ENCODE assay signal across 1 cellular context in the genomic region with DNA sequence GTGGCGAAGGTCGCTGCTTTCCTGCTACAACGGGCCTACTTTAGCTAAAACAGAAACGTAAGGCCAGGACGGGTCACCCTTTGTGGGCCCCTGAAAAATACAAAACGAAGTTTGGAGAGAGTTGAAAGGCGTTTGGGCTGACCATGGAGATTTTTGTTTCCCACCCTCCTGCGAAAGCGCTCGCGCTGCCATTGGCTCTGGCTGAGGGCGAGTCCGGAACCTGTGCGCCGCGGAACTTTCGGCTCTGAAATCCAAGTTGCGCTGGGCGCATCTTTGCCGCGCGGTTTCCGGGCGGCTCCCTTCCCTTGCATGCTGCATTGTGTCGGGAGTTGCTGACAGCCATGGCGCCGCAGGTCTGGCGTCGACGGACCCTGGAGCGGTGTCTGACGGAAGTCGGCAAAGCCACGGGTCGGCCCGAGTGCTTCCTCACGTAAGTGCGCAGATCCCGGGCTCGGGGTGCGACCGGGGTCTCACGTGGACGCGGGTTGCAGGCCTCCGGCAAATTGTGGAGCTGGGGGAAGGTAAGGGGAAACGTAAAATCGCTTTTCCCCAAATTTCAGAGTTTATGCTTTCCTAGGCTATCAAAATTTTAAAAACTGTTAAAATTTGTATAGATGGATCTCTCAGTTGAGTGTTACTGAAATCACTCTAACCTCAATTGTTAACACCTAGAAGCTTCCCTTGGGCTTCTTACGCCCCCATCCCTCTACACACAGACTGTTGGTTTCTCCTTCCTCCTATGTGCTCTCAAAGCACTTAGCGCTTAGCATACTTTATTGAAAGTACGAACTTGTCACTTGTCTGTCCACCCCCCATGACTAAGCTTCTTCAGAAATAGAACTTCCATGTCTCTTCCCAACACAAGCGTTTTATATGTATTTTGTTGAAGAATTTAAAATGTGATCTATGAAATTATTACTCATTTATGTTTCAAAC.
TF ChIP-seq lines count a peak whose summit lies in the region.

A gene with protein sequence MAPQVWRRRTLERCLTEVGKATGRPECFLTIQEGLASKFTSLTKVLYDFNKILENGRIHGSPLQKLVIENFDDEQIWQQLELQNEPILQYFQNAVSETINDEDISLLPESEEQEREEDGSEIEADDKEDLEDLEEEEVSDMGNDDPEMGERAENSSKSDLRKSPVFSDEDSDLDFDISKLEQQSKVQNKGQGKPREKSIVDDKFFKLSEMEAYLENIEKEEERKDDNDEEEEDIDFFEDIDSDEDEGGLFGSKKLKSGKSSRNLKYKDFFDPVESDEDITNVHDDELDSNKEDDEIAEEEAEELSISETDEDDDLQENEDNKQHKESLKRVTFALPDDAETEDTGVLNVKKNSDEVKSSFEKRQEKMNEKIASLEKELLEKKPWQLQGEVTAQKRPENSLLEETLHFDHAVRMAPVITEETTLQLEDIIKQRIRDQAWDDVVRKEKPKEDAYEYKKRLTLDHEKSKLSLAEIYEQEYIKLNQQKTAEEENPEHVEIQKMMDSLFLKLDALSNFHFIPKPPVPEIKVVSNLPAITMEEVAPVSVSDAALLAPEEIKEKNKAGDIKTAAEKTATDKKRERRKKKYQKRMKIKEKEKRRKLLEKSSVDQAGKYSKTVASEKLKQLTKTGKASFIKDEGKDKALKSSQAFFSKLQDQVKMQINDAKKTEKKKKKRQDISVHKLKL (plus strand): TSS at position 310 of the 936 bp plus-strand sequence. CDS start 32 bp downstream, at position 342.

TF ChIP-seq in GM23338, 12 proteins besides CTCF, POLR2A, EP300 and RAD21:
- TF ChIP-seq, protein P1, sequence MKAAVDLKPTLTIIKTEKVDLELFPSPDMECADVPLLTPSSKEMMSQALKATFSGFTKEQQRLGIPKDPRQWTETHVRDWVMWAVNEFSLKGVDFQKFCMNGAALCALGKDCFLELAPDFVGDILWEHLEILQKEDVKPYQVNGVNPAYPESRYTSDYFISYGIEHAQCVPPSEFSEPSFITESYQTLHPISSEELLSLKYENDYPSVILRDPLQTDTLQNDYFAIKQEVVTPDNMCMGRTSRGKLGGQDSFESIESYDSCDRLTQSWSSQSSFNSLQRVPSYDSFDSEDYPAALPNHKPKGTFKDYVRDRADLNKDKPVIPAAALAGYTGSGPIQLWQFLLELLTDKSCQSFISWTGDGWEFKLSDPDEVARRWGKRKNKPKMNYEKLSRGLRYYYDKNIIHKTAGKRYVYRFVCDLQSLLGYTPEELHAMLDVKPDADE (IDR thresholded peaks at IDR 0.05) = peak; percentile 28; the same call in 1 of the 2 replicates
- TF ChIP-seq CREB1 (CRISPR knock-in tag; IDR thresholded peaks at IDR 0.05; ENCODE audit: low read depth) (peak; percentile 70), NANOG (IDR thresholded peaks at IDR 0.05; ENCODE audit: borderline replicate concordance) (no peak), POLR2AphosphoS5 (IDR thresholded peaks at IDR 0.05; ENCODE audit: low read depth) (peak; percentile 76), EZH2 (IDR thresholded peaks at IDR 0.05; ENCODE audit: low read depth, unreplicated experiment) (no peak)
TF ChIP-seq in GM23338: peak in this region for 3.
